In the genomic region with DNA sequence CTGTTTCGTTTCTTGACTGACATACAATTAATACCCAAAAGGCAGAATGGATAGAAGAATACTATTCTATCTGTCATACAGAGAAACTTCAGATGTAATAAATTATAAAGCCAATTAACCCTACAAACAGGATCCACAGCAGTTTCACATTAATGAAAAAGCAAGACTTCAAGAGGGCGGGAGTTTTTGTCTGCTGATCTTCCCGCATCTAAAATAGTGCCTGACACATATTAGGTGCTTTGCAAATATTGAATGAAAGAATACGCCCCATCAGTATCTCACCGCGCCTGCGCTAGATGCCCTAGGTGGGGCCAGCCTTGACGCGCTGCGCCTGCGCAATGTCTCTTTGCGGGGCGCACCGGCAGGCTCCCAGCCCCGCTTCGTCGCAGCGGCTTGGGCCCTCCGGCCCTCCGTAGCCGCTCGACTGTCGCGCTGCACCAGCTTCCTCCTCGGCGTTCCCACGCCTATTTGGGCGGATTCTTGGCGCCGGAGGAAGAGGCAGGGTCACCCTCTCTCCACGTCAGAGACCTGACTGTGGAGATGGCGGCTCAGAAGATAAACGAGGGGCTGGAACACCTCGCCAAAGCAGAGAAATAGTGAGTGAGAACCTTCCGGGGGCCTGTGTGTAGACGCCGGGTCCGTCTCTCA, we compare ENCODE assay signal across 1 cellular context.
TF ChIP-seq lines count a peak whose summit lies in the region.

A gene (plus strand): TSS at position 465 of the 648 bp plus-strand sequence. CDS start 76 bp downstream, at position 541.

TF ChIP-seq in SK-N-SH, 30 proteins besides CTCF, POLR2A, EP300 and RAD21 (continued from another document):
- TF ChIP-seq, protein P1, sequence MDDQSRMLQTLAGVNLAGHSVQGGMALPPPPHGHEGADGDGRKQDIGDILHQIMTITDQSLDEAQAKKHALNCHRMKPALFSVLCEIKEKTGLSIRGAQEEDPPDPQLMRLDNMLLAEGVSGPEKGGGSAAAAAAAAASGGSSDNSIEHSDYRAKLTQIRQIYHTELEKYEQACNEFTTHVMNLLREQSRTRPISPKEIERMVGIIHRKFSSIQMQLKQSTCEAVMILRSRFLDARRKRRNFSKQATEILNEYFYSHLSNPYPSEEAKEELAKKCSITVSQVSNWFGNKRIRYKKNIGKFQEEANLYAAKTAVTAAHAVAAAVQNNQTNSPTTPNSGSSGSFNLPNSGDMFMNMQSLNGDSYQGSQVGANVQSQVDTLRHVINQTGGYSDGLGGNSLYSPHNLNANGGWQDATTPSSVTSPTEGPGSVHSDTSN (IDR thresholded peaks at IDR 0.05): no peak
- peak; percentile 62 for TF ChIP-seq RCOR1 (IDR thresholded peaks at IDR 0.05; ENCODE audit: low read length)
- TF ChIP-seq, protein P2, sequence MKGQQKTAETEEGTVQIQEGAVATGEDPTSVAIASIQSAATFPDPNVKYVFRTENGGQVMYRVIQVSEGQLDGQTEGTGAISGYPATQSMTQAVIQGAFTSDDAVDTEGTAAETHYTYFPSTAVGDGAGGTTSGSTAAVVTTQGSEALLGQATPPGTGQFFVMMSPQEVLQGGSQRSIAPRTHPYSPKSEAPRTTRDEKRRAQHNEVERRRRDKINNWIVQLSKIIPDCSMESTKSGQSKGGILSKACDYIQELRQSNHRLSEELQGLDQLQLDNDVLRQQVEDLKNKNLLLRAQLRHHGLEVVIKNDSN (IDR thresholded peaks at IDR 0.05; ENCODE audit: borderline replicate concordance, low read depth): no peak
- no peak for TF ChIP-seq FOXJ3 (CRISPR knock-in tag; IDR thresholded peaks at IDR 0.05)
- TF ChIP-seq MEF2A (IDR thresholded peaks at IDR 0.05; ENCODE audit: borderline replicate concordance, low read depth): no peak
- TF ChIP-seq, protein P3, sequence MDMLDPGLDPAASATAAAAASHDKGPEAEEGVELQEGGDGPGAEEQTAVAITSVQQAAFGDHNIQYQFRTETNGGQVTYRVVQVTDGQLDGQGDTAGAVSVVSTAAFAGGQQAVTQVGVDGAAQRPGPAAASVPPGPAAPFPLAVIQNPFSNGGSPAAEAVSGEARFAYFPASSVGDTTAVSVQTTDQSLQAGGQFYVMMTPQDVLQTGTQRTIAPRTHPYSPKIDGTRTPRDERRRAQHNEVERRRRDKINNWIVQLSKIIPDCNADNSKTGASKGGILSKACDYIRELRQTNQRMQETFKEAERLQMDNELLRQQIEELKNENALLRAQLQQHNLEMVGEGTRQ (IDR thresholded peaks at IDR 0.05; ENCODE audit: borderline replicate concordance, low read depth, low read length): no peak
- TF ChIP-seq, protein P4, sequence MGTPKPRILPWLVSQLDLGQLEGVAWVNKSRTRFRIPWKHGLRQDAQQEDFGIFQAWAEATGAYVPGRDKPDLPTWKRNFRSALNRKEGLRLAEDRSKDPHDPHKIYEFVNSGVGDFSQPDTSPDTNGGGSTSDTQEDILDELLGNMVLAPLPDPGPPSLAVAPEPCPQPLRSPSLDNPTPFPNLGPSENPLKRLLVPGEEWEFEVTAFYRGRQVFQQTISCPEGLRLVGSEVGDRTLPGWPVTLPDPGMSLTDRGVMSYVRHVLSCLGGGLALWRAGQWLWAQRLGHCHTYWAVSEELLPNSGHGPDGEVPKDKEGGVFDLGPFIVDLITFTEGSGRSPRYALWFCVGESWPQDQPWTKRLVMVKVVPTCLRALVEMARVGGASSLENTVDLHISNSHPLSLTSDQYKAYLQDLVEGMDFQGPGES (IDR thresholded peaks at IDR 0.05; ENCODE audit: low read depth, low read length): no peak
- peak; percentile 72; the same call in 1 of the 2 replicates for TF ChIP-seq MXI1 (IDR thresholded peaks at IDR 0.05; ENCODE audit: low read depth, low read length)
- no peak for TF ChIP-seq RXRA (IDR thresholded peaks at IDR 0.05; ENCODE audit: borderline replicate concordance, low read depth)
- TF ChIP-seq NFIC (IDR thresholded peaks at IDR 0.05; ENCODE audit: borderline replicate concordance): no peak
